8 cellular contexts compared by ENCODE assay signal in the genomic region with DNA sequence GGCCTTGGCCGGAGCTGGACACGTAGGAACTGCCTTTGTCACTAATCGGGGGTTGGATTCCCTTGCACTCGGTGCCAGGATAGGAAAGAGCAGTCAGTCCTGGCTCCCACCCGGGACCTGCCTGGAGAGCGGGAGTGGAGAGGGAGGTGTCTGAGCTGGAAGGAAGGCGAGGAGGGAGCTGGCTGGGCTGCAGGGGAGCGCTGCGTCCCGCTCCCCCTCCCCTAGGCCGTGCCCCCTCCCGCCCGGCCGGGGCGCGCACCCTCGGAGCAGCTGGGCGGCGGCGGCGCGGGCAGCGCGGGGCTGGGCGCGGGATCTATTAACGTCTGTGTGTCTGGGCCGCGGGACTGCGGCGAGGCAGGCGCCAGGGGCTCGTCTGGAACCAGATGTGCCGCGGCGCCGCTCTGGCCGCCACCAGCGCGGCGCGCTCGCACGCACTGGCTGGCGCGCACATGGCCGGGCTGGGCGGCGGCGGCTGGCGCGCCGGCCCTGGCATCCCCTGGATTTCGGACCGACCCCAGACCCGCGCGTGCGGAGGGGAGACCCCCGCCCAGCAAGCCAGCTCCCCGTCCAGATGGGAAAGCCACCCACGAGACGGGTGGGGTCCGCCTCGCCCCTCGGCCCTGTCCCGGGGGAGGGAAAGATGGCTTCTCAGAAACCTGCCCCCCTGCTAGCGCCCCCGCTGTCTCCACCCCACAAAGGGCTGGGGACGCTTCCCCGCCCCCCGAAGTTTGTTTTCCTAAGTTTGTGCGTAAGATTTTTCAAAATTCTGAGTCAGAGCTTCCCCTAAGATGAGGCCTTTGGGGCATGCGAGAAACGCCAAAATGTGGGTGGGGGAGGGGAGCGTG. TPM values are rescaled to one million over a fixed set of nuclear protein-coding genes. Genes with fewer than 3 reads are reported as not detected.
DNase-seq lines count a peak whose midpoint lies in the region; ATAC-seq and TF ChIP-seq lines count a peak whose summit lies in the region.

No MANE protein-coding gene starts in this region.

- intact Hi-C loops in posterior vena cava (cut with DNase I): no loop called here

- DNase-seq in NCI-H524 (lab: John Stamatoyannopoulos, UW): peak; percentile 51 to 57
- DNase-seq in NCI-H524 treated with DMSO at 0.1 percent for 48 hours (lab: John Stamatoyannopoulos, UW): no peak
- DNase-seq in activated CD8-positive, alpha-beta memory T cell treated with anti-CD3 and anti-CD28 coated beads, Interleukin-2, amount 50 U/mL, for 24 hours (ENCODE audit: extremely low read depth): peak; percentile 19
- peak; percentile 92 for DNase-seq in fibroblast of the aortic adventitia (ENCODE audit: low read depth)
- DNase-seq in posterior vena cava (ENCODE audit: low spot score): peak; percentile 95
- no peak for DNase-seq in SHP77 treated with DMSO at 0.1 percent for 48 hours (lab: John Stamatoyannopoulos, UW)
- no peak for DNase-seq in central memory CD4-positive, alpha-beta T cell

- TF ChIP-seq CTCF in fibroblast of the aortic adventitia (IDR thresholded peaks at IDR 0.05; ENCODE audit: insufficient read depth, low read length): no peak

- H3K4me3 ChIP-seq in fibroblast of the aortic adventitia (ENCODE audit: low read depth, low read length): peak overlapping the region; percentile 58

- ATAC-seq in HG02759 (IDR thresholded peaks at IDR 0.05; ENCODE audit: unreplicated experiment): no peak

RNA-seq across cellular contexts. Expression of a gene that starts 31.9 kb away (rescaled TPM):
- 3.5 and 36.1 TPM in 2 replicates for total RNA-seq in fibroblast of the aortic adventitia (ENCODE audit: low replicate concordance)
- total RNA-seq in posterior vena cava: 10 to 100 TPM; 20.8 to 22.9 TPM

RNA-seq across cellular contexts. Expression of a gene that starts 55.4 kb away (rescaled TPM):
- total RNA-seq in fibroblast of the aortic adventitia (ENCODE audit: low replicate concordance) (7.0 and 14.0 TPM in 2 replicates), posterior vena cava (10 to 100 TPM; 14.1 to 16.9 TPM)

RNA-seq across cellular contexts. Expression of a gene that starts 55.5 kb away (rescaled TPM):
- total RNA-seq in fibroblast of the aortic adventitia (ENCODE audit: low replicate concordance) (6.9 and 30.9 TPM in 2 replicates), posterior vena cava (10 to 100 TPM in 1 of 2 donors, 1 to 10 TPM in 1; 7.9 to 15.9 TPM)

Comparison
In these comparisons a context has a peak if more than half of its experiments do, and no peak if none do; other contexts are left out.
1. DNase-seq: peak in NCI-H524 (2 of 2), activated CD8-positive, alpha-beta memory T cell treated with anti-CD3 and anti-CD28 coated beads, Interleukin-2, amount 50 U/mL, for 24 hours (single experiment), fibroblast of the aortic adventitia (single experiment) and posterior vena cava (single experiment); none in NCI-H524 treated with DMSO at 0.1 percent for 48 hours (single experiment), SHP77 treated with DMSO at 0.1 percent for 48 hours (single experiment) and central memory CD4-positive, alpha-beta T cell (single experiment).